Comparison of ENCODE assay signal across 8 cellular contexts in the genomic region with DNA sequence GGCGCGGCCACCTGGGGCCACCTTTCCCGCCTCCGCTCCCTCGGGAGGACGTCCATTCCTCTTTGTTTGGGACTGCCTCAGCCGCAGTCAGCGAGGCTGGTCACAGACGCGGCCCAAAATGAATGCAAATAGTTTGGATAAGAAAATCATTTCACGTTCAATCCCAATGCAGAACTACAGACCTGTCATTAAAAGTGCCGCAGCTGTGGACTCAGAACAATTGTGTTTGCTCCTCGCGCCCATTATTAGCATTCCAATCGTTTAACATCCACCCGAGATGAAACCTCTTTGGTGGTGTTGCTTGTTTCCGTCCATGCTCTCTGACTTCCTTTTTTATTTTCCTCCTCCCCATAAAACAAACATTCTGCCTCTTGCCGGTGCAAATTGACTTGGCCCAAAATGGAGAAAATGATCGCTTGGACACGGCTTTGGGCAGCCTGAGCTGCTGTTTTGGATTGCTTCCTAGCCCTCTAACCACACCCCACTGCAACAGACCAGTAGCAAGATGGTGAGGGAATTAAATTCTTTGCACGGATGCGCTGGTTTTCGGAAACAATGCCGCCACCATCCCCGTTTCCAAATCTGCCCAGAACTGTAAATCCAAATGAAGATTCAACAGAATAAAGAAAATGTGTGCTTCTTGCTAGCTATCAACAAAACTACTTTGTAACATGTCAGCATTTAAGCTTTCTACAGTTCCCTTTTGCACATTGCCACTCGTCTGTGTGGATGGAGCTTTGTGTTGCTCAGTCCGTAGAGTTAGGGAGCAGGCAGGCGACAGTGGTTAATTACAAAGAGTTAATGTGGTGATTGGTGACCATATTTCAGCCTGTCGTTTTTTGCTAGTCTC. TPM values are rescaled to one million over a fixed set of nuclear protein-coding genes. Genes with fewer than 3 reads are reported as not detected.
DNase-seq lines count a peak whose midpoint lies in the region; ATAC-seq and TF ChIP-seq lines count a peak whose summit lies in the region.

No MANE protein-coding gene starts in this region.

- TF ChIP-seq CTCF in dorsolateral prefrontal cortex (IDR thresholded peaks at IDR 0.05 in 54 of 56, conservative IDR thresholded peaks at IDR 0.05 in 2 of 56; ENCODE audit: low read depth in 1 of 56, partially characterized antibody in 56 of 56) (no peak), left lung (IDR thresholded peaks at IDR 0.05) (no peak)

- peaks cover 15% of the 10 kb centered on the region for H3K36me3 ChIP-seq in SJSA1
- H3K36me3 ChIP-seq in left lung: peaks cover 0 to 14% of the 10 kb centered on the region in 2 donors

- CTCF ChIA-PET in activated naive CD4-positive, alpha-beta T cell treated with anti-CD3 and anti-CD28 coated beads for 36 hours (lab: Charles Lee): interaction anchor here (0.5 to 2.0 kb wide), 4 partner anchors 15 to 221 kb away, joined by 3 to 5 read pairs (median 3); no protein-coding TSS in a partner anchor

- H3K4me1 ChIP-seq in SJSA1 (replicated peaks): peaks cover 18% of the 10 kb centered on the region
- H3K4me1 ChIP-seq in left lung: peaks cover 0 to 30% of the 10 kb centered on the region in 2 donors

- peak overlapping the region; percentile 88 for H3K4me3 Mint-ChIP-seq in activated naive CD4-positive, alpha-beta T cell treated with anti-CD3 and anti-CD28 coated beads for 36 hours

- ATAC-seq in left lung: peak; percentile 51

- intact Hi-C loops in activated naive CD4-positive, alpha-beta T cell treated with anti-CD3 and anti-CD28 coated beads for 36 hours (cut with micrococcal nuclease): loop anchor here (5.0 to 10.0 kb wide), 5 partner anchors 528 to 1102 kb away; a partner anchor contains a TSS
- intact Hi-C loops in dorsolateral prefrontal cortex (cut with DNase I): loop anchor here (2.0 to 5.0 kb wide), 2 partner anchors 98 to 100 kb away; a partner anchor contains a TSS
- intact Hi-C loops in left lung (cut with DNase I): no loop called here

- peak overlapping the region; percentile 74 for H3K4me3 ChIP-seq in Jurkat, Clone E6-1 (ENCODE audit: low read length)
- peak overlapping the region; percentile 89 for H3K4me3 ChIP-seq in SJSA1
- peak overlapping the region; percentile 63 to 100 (median 95) for H3K4me3 ChIP-seq in dorsolateral prefrontal cortex
- H3K4me3 ChIP-seq in left lung: peak overlapping the region; percentile 84 to 91

- peak overlapping the region; percentile 10 for H3K27ac Mint-ChIP-seq in activated naive CD4-positive, alpha-beta T cell treated with anti-CD3 and anti-CD28 coated beads for 36 hours

- H3K9me3 Mint-ChIP-seq in activated naive CD4-positive, alpha-beta T cell treated with anti-CD3 and anti-CD28 coated beads for 36 hours: no peaks in the 10 kb centered on the region

- peaks cover 13% of the 10 kb centered on the region for H3K4me1 Mint-ChIP-seq in activated naive CD4-positive, alpha-beta T cell treated with anti-CD3 and anti-CD28 coated beads for 36 hours (ENCODE audit: low read depth)

- no peaks in the 10 kb centered on the region for H3K27me3 Mint-ChIP-seq in activated naive CD4-positive, alpha-beta T cell treated with anti-CD3 and anti-CD28 coated beads for 36 hours (ENCODE audit: low read depth)

- H3K9me3 ChIP-seq in SJSA1 (replicated peaks): no peaks in the 10 kb centered on the region
- H3K9me3 ChIP-seq in left lung: no peaks in the 10 kb centered on the region

- H3K36me3 Mint-ChIP-seq in activated naive CD4-positive, alpha-beta T cell treated with anti-CD3 and anti-CD28 coated beads for 36 hours (ENCODE audit: low read depth): peaks cover 8% of the 10 kb centered on the region

- DNase-seq in activated naive CD4-positive, alpha-beta T cell treated with anti-CD3 and anti-CD28 coated beads for 36 hours: no peak
- DNase-seq in activated naive CD4-positive, alpha-beta T cell treated with Interleukin-2 at 50 U/mL for 16 hours: no peak
- DNase-seq in Jurkat, Clone E6-1 (ENCODE audit: low read depth, low spot score): no peak
- DNase-seq in SJSA1 (ENCODE audit: low read depth in 1 of 2, low spot score in 2 of 2) (peak; percentile 50 to 67), dorsolateral prefrontal cortex (peak in 3 of 10 donors; percentile 14 to 52 (median 21)), left lung (no peak), stromal cell of bone marrow (ENCODE audit: low read depth) (peak; percentile 64)
- no peak for DNase-seq in stimulated activated naive CD4-positive, alpha-beta T cell treated with Interleukin-2 at 50 U/mL for 16 hours (lab: John Stamatoyannopoulos, UW)

- no peaks in the 10 kb centered on the region for H3K27me3 ChIP-seq in SJSA1 (replicated peaks)
- H3K27me3 ChIP-seq in dorsolateral prefrontal cortex: no peaks in the 10 kb centered on the region
- no peaks in the 10 kb centered on the region for H3K27me3 ChIP-seq in left lung

- peak overlapping the region; percentile 82 for H3K27ac ChIP-seq in SJSA1
- H3K27ac ChIP-seq in dorsolateral prefrontal cortex: peak overlapping the region in 58 of 59 donors; percentile 3 to 93 (median 78)
- H3K27ac ChIP-seq in left lung: peak overlapping the region; percentile 65 to 80

RNA-seq across cellular contexts. Expression of a gene that starts 0.8 kb away (rescaled TPM):
- 10 to 100 TPM; 32.4 to 35.5 TPM for total RNA-seq in activated naive CD4-positive, alpha-beta T cell treated with anti-CD3 and anti-CD28 coated beads for 36 hours
- polyA plus RNA-seq in Jurkat, Clone E6-1 (2012; ENCODE audit: insufficient read depth, insufficient read length): 19.7 TPM
- 27.4 and 32.4 TPM in 2 replicates for total RNA-seq in SJSA1 (2014; rRNA removed; shearing (Covaris generic))
- total RNA-seq in dorsolateral prefrontal cortex (10 to 100 TPM; 14.0 to 41.7 (median 30.4) TPM), left lung (10 to 100 TPM; 18.0 to 29.1 TPM)

RNA-seq across cellular contexts. Expression of a gene that starts 0.9 kb away (rescaled TPM):
- total RNA-seq in activated naive CD4-positive, alpha-beta T cell treated with anti-CD3 and anti-CD28 coated beads for 36 hours: 10 to 100 TPM; 16.1 to 17.3 TPM
- 5.9 TPM for polyA plus RNA-seq in Jurkat, Clone E6-1 (2012; ENCODE audit: insufficient read depth, insufficient read length)
- total RNA-seq in SJSA1 (2014; rRNA removed; shearing (Covaris generic)): 12.2 and 14.3 TPM in 2 replicates
- total RNA-seq in dorsolateral prefrontal cortex: 100 to 1,000 TPM in 19 of 120 experiments, 10 to 100 TPM in 101; 31.9 to 123 (median 81.4) TPM
- total RNA-seq in left lung: 10 to 100 TPM; 12.7 to 22.6 TPM

Comparison
In these comparisons a context has a peak if more than half of its experiments do, and no peak if none do; other contexts are left out.
1. DNase-seq: peak in SJSA1 (2 of 2) and stromal cell of bone marrow (single experiment); none in activated naive CD4-positive, alpha-beta T cell treated with anti-CD3 and anti-CD28 coated beads for 36 hours (single experiment), activated naive CD4-positive, alpha-beta T cell treated with Interleukin-2 at 50 U/mL for 16 hours (single experiment), Jurkat, Clone E6-1 (single experiment), left lung (0 of 2) and stimulated activated naive CD4-positive, alpha-beta T cell treated with Interleukin-2 at 50 U/mL for 16 hours (single experiment).
2. intact Hi-C loops: an anchor here in activated naive CD4-positive, alpha-beta T cell treated with anti-CD3 and anti-CD28 coated beads for 36 hours (5.0 to 10.0 kb wide) and dorsolateral prefrontal cortex (2.0 to 5.0 kb wide); none called in left lung.
3. Peak in every context shown above with its lines, with median percentiles within 50 percentile points of each other: H3K4me3 ChIP-seq and H3K27ac ChIP-seq.